Comparison of ENCODE assay signal across 8 cellular contexts in the genomic region with DNA sequence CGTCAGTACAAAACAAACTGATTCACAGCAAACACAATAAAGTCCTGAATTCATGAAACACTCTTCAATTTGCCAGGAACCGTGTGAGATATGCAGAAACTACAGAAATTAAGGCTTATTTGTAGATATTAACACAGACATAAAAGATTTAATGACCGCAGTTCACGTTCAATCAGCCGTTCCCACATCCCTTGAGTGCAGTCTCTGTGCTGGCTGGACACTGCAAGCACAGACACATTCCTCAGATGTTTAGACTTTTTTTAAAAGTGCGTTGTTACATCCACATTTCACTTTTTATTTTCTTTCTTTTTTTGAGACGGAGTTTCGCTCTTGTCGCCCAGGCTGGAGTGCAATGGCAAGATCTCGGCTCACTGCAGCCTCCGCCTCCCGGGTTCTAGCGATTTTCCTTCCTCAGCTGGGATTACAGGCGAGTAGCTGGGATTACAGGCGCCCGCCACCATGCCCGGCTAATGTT. TPM values are rescaled to one million over a fixed set of nuclear protein-coding genes. Genes with fewer than 3 reads are reported as not detected.
DNase-seq lines count a peak whose midpoint lies in the region; ATAC-seq and TF ChIP-seq lines count a peak whose summit lies in the region.

No MANE protein-coding gene starts in this region.

- CTCF ChIA-PET in CD4-positive, alpha-beta memory T cell (lab: Charles Lee; ENCODE audit: partially characterized antibody), result interaction anchor here (1.0 to 1.2 kb wide), 3 partner anchors 27 to 200 kb away, joined by 3 to 4 read pairs (median 3); no protein-coding TSS in a partner anchor

- peaks cover 7 to 14% of the 10 kb centered on the region in 2 donors for H3K36me3 Mint-ChIP-seq in CD4-positive, alpha-beta memory T cell

- H3K4me1 ChIP-seq in CD4-positive, alpha-beta memory T cell (ENCODE audit: insufficient read depth, low read length), result peaks cover 40% of the 10 kb centered on the region
- H3K4me1 ChIP-seq in lung (ENCODE audit: control insufficient read depth in 2 of 2, insufficient read depth in 2 of 2, low read length in 2 of 2) (peaks cover 4% of the 10 kb centered on the region in 2 donors), uterus (no peaks in the 10 kb centered on the region)

- H3K27ac ChIP-seq in CD4-positive, alpha-beta memory T cell (ENCODE audit: low read depth, low read length), result peak overlapping the region; percentile 81
- H3K27ac ChIP-seq in cingulate gyrus (ENCODE audit: low read depth, low read length) (peak overlapping the region; percentile 66), lung (ENCODE audit: low read depth in 1 of 2, low read length in 1 of 2) (peak overlapping the region in 1 of 2 donors; percentile 86), uterus (peak overlapping the region; percentile 85 to 86)

- WGBS in lung, 2 donors, result 4% methylated on average over 17 of the region's 17 CpGs

- H3K27me3 ChIP-seq in CD4-positive, alpha-beta memory T cell (ENCODE audit: insufficient read depth, low read length), result no peaks in the 10 kb centered on the region
- H3K27me3 ChIP-seq in lung (ENCODE audit: control insufficient read depth, insufficient read depth) (no peaks in the 10 kb centered on the region), uterus (no peaks in the 10 kb centered on the region)

- no peaks in the 10 kb centered on the region for H3K9me3 Mint-ChIP-seq in CD4-positive, alpha-beta memory T cell

- POLR2A ChIA-PET in CD4-positive, alpha-beta memory T cell (lab: Charles Lee; ENCODE audit: partially characterized antibody), result interaction anchor here (0.7 to 3.2 kb wide), 8 partner anchors 11 to 477 kb away, joined by 3 to 13 read pairs (median 4); a partner anchor contains a TSS

- intact Hi-C loops in CD4-positive, alpha-beta memory T cell (cut with micrococcal nuclease), result loop anchor here (1.0 kb wide), 2 partner anchors 34 to 1058 kb away; a partner anchor contains a TSS
- intact Hi-C loops in uterus (cut with DNase I; ENCODE audit: low total_unique reads), result no loop called here

- DNase-seq in CD4-positive, alpha-beta memory T cell, result no peak
- DNase-seq in LNCaP clone FGC (ENCODE audit: low read depth) (no peak), lung (ENCODE audit: low spot score) (no peak), uterus (no peak), HuH-7.5 (ENCODE audit: low spot score) (no peak), NCI-H1436 treated with DMSO at 0.1 percent for 48 hours (lab: John Stamatoyannopoulos, UW) (no peak)

- ATAC-seq in lung (ENCODE audit: insufficient read depth, low FRiP score) (no peak), GM19395 (IDR thresholded peaks at IDR 0.05; ENCODE audit: unreplicated experiment) (no peak)

- peak overlapping the region in 2 of 8 donors; percentile 97 to 98 for H3K4me3 Mint-ChIP-seq in CD4-positive, alpha-beta memory T cell

- peaks cover 30 to 32% (median 31%) of the 10 kb centered on the region in 4 donors for H3K4me1 Mint-ChIP-seq in CD4-positive, alpha-beta memory T cell

- no peak for TF ChIP-seq CTCF in LNCaP clone FGC (IDR thresholded peaks at IDR 0.05; ENCODE audit: control insufficient read depth, extremely low read depth, insufficient read depth)
- TF ChIP-seq CTCF in lung (IDR thresholded peaks at IDR 0.05; ENCODE audit: control extremely low read depth, extremely low read depth), result no peak
- no peak for TF ChIP-seq CTCF in uterus (IDR thresholded peaks at IDR 0.05)

- TF ChIP-seq POLR2A in uterus (IDR thresholded peaks at IDR 0.05), result no peak

- H3K9me3 ChIP-seq in CD4-positive, alpha-beta memory T cell (ENCODE audit: control insufficient read depth in 1 of 2, low read length in 2 of 2), result no peaks in the 10 kb centered on the region
- H3K9me3 ChIP-seq in lung (ENCODE audit: control insufficient read depth in 2 of 2, insufficient read depth in 1 of 2, low read length in 1 of 2) (no peaks in the 10 kb centered on the region), uterus (no peaks in the 10 kb centered on the region)

- H3K27me3 Mint-ChIP-seq in CD4-positive, alpha-beta memory T cell, result no peaks in the 10 kb centered on the region

- peak overlapping the region; percentile 88 to 99 (median 96) for H3K27ac Mint-ChIP-seq in CD4-positive, alpha-beta memory T cell

- H3K4me3 ChIP-seq in CD4-positive, alpha-beta memory T cell (ENCODE audit: low read length in 2 of 2), result peak overlapping the region; percentile 37 to 89
- H3K4me3 ChIP-seq in LNCaP clone FGC (ENCODE audit: low read depth, low read length), result peak overlapping the region; percentile 85
- H3K4me3 ChIP-seq in lung, result peak overlapping the region; percentile 70
- H3K4me3 ChIP-seq in uterus, result peak overlapping the region; percentile 74 to 83

- no peaks in the 10 kb centered on the region for H3K36me3 ChIP-seq in CD4-positive, alpha-beta memory T cell (ENCODE audit: insufficient read depth, low read length)
- H3K36me3 ChIP-seq in lung (ENCODE audit: control insufficient read depth in 2 of 2, insufficient read depth in 2 of 2, low read length in 2 of 2) (peaks cover 0 to 2% of the 10 kb centered on the region in 2 donors), uterus (no peaks in the 10 kb centered on the region)

RNA-seq across cellular contexts. Expression of a gene that starts 0.5 kb away (rescaled TPM):
- total RNA-seq in CD4-positive, alpha-beta memory T cell, result 10 to 100 TPM; 25.3 to 27.6 TPM
- polyA plus RNA-seq in CD4-positive, alpha-beta memory T cell, result 10 to 100 TPM; 13.7 to 16.1 TPM
- total RNA-seq in lung (10 to 100 TPM; 15.3 to 38.0 TPM), uterus (10 to 100 TPM in 3 of 4 donors, 1 to 10 TPM in 1; 8.7 to 59.3 (median 26.7) TPM)
- polyA plus RNA-seq in lung, result 1 to 10 TPM; 3.7 to 8.0 TPM
